In genomic region chr9:28926311-28926710, GRCh38 we compare ENCODE assay signal across 26 cellular contexts.
"Had no signal": no experiment of that assay in that cellular context is flagged by ENCODE, and none has a peak within 500 bp of the region (broad histone marks: within the 10 kb centered on the region; RNA-seq: fewer than 3 reads in every experiment).

No MANE protein-coding gene starts in this region.

- FAIRE-seq: pancreas, small intestine had no signal

- H3K4me3 ChIP-seq: left lung, lower lobe of right lung, pancreas, prostate gland, sigmoid colon, tibial nerve, upper lobe of right lung, uterus had no signal

- H3K27me3 ChIP-seq: left lung, pancreas, sigmoid colon, tibial nerve, upper lobe of right lung, uterus had no signal

- H3K9me3 ChIP-seq: left lung, lower lobe of right lung, pancreas, prostate gland, sigmoid colon, tibial nerve, upper lobe of right lung, uterus had no signal

- DNase-seq: hippocampal formation; kidney glomerular epithelial cell; left colon; left lung; lower lobe of right lung; mammary epithelial cell; mesenchymal stem cell; naive thymus-derived CD8-positive, alpha-beta T cell; nucleus accumbens; pancreas; retina; right cardiac atrium; sigmoid colon; small intestine; stimulated activated CD4-positive, alpha-beta T cell treated with anti-CD3 and anti-CD28 coated beads, Interleukin-1b, Interleukin-23, amount 100 ng/mL, for 48 hours; stimulated activated CD4-positive, alpha-beta T cell treated with anti-CD3 and anti-CD28 coated beads, Interleukin-2, amount 100 ng/mL, for 48 hours; stimulated activated CD4-positive, alpha-beta T cell treated with anti-CD3 and anti-CD28 coated beads, Interleukin-4, amount 100 ng/mL, for 4 hours; stimulated activated CD8-positive, alpha-beta memory T cell treated with anti-CD3 and anti-CD28 coated beads, Interleukin-4, amount 100 ng/mL, for 48 hours; stimulated activated naive CD4-positive, alpha-beta T cell treated with Interleukin-2 at 50 U/mL for 16 hours; stimulated activated naive CD8-positive, alpha-beta T cell treated with anti-CD3 and anti-CD28 coated beads, Interleukin-15, amount 100 ng/mL, for 72 hours; substantia nigra; upper lobe of right lung; uterus had no signal

- H3K36me3 ChIP-seq: left lung, lower lobe of right lung, pancreas, prostate gland, sigmoid colon, tibial nerve, upper lobe of right lung, uterus had no signal

- H3K27ac ChIP-seq: left lung, lower lobe of right lung, pancreas, prostate gland, sigmoid colon, tibial nerve, upper lobe of right lung, uterus had no signal

- H3K4me1 ChIP-seq: left lung, lower lobe of right lung, pancreas, prostate gland, sigmoid colon, upper lobe of right lung, uterus had no signal

- ATAC-seq: left colon; left lung; lower lobe of right lung; naive thymus-derived CD8-positive, alpha-beta T cell; pancreas; right cardiac atrium; stimulated activated memory B cell treated with anti-CD40 and anti-IgM and Interleukin-4, amounts not matched to agents 10 μg/mL and 1 μg/mL and 100 μg/mL, for 72 hours; stimulated activated naive CD8-positive, alpha-beta T cell treated with anti-CD3 and anti-CD28 coated beads, Interleukin-15, amount 100 ng/mL, for 72 hours; upper lobe of right lung had no signal
